20 cellular contexts compared by ENCODE assay signal in genomic region chr11:19187101-19187500, GRCh38. TPM values are rescaled to one million over a fixed set of nuclear protein-coding genes. Genes with fewer than 3 reads are reported as not detected.
DNase-seq lines count a peak whose midpoint lies in the region; ATAC-seq, FAIRE-seq and TF ChIP-seq lines count a peak whose summit lies in the region.
"Had no signal": no experiment of that assay in that cellular context is flagged by ENCODE, and none has a peak within 500 bp of the region (broad histone marks: within the 10 kb centered on the region; RNA-seq: fewer than 3 reads in every experiment).

No MANE protein-coding gene starts in this region.

- no peak for FAIRE-seq in frontal cortex (lab: Jason Lieb, UNC)

- no peak overlapping the region for H3K27ac ChIP-seq in osteoblast (ENCODE audit: low read depth, low read length)
- H3K27ac ChIP-seq: BLaER1, PC-9 had no signal

- CTCF ChIA-PET in activated CD8-positive, alpha-beta memory T cell treated with anti-CD3 and anti-CD28 coated beads, Interleukin-2, amount 10 ng/mL, durations not matched to agents 7 days and 5 days (lab: Charles Lee) = interaction anchor here (1.2 kb wide), 1 partner anchor 72 kb away, joined by 3 read pairs; no protein-coding TSS in a partner anchor

- no peak for TF ChIP-seq CTCF in osteoblast (IDR thresholded peaks at IDR 0.05; ENCODE audit: extremely low read depth, low read depth, low read length)

- no peaks in the 10 kb centered on the region for H3K9me3 Mint-ChIP-seq in activated CD8-positive, alpha-beta memory T cell treated with anti-CD3 and anti-CD28 coated beads, Interleukin-2, amount 10 ng/mL, durations not matched to agents 7 days and 5 days (ENCODE audit: low read depth)
- no peaks in the 10 kb centered on the region for H3K9me3 Mint-ChIP-seq in activated T-helper 2 cell treated with anti-CD3 and anti-CD28 coated beads, Interferon-gamma antibody, Interleukin-2, Interleukin-4, amounts not matched to agents 10 μg/mL and 5 μg/mL and 100 μg/mL, durations not matched to agents 14 hours and 24 hours and 36 hours
- H3K9me3 Mint-ChIP-seq: dendritic cell treated with granulocyte-macrophage colony-stimulating factor and Interleukin-4, amounts not matched to agents 40 ng/mL and 50 ng/mL, for 4 days; GM23338 had no signal

- no peaks in the 10 kb centered on the region for H3K4me1 ChIP-seq in osteoblast (ENCODE audit: insufficient read depth, low read length)
- H3K4me1 ChIP-seq: BLaER1 had no signal

- H3K4me2 ChIP-seq in osteoblast (ENCODE audit: insufficient read depth, low read length) = no peak overlapping the region
- H3K4me2 ChIP-seq: BLaER1, GM23338, PC-9, SK-N-SH had no signal

- H2AFZ ChIP-seq in osteoblast (ENCODE audit: low read length) = no peak overlapping the region
- H2AFZ ChIP-seq: GM23338, PC-9 had no signal

- H3K9me3 ChIP-seq in osteoblast (ENCODE audit: low read depth, low read length) = no peaks in the 10 kb centered on the region
- H3K9me3 ChIP-seq: BLaER1, SK-N-SH had no signal

- H3K79me2 ChIP-seq in osteoblast (ENCODE audit: insufficient read depth, low read length) = no peaks in the 10 kb centered on the region

- DNase-seq in EH (ENCODE audit: low read depth) (peak; percentile 48), MV-4-11 (lab: John Stamatoyannopoulos, UW) (peak; percentile 10), fibroblast of peridontal ligament (ENCODE audit: extremely low read depth) (peak; percentile 36), osteoblast (ENCODE audit: insufficient read length, low spot score, missing footprints) (peak; percentile 79), frontal cortex (ENCODE audit: low spot score in 2 of 2) (no peak)
- DNase-seq in activated CD8-positive, alpha-beta memory T cell treated with anti-CD3 and anti-CD28 coated beads, Interleukin-2, amount 10 ng/mL, durations not matched to agents 7 days and 5 days = no peak
- DNase-seq in activated T-helper 2 cell treated with anti-CD3 and anti-CD28 coated beads, Interferon-gamma antibody, Interleukin-2, Interleukin-4, amounts not matched to agents 10 μg/mL and 5 μg/mL and 100 μg/mL, durations not matched to agents 14 hours and 24 hours and 36 hours (ENCODE audit: low spot score) = no peak
- DNase-seq: activated CD4-positive, alpha-beta T cell treated with anti-CD3 and anti-CD28 coated beads for 1 hour; DMS 273 treated with DMSO at 0.1 percent for 48 hours; erythroblast; GF-D8; PC-9; SK-N-SH; stimulated activated CD4-positive, alpha-beta T cell treated with anti-CD3 and anti-CD28 coated beads, Interleukin-2, amount 100 ng/mL, for 48 hours; T-helper 9 cell had no signal

- H3K27me3 ChIP-seq in osteoblast (ENCODE audit: insufficient read depth, low read length) = no peaks in the 10 kb centered on the region
- H3K27me3 ChIP-seq: BLaER1 had no signal

- no peak overlapping the region for H3K27ac Mint-ChIP-seq in activated CD8-positive, alpha-beta memory T cell treated with anti-CD3 and anti-CD28 coated beads, Interleukin-2, amount 10 ng/mL, durations not matched to agents 7 days and 5 days
- no peak overlapping the region for H3K27ac Mint-ChIP-seq in activated T-helper 2 cell treated with anti-CD3 and anti-CD28 coated beads, Interferon-gamma antibody, Interleukin-2, Interleukin-4, amounts not matched to agents 10 μg/mL and 5 μg/mL and 100 μg/mL, durations not matched to agents 14 hours and 24 hours and 36 hours
- H3K27ac Mint-ChIP-seq: dendritic cell treated with granulocyte-macrophage colony-stimulating factor and Interleukin-4, amounts not matched to agents 40 ng/mL and 50 ng/mL, for 4 days; GM23338 had no signal

- no peaks in the 10 kb centered on the region for H3K36me3 ChIP-seq in osteoblast (ENCODE audit: insufficient read depth, low read length)
- H3K36me3 ChIP-seq: BLaER1 had no signal

- intact Hi-C loops in activated T-helper 2 cell treated with anti-CD3 and anti-CD28 coated beads, Interferon-gamma antibody, Interleukin-2, Interleukin-4, amounts not matched to agents 10 μg/mL and 5 μg/mL and 100 μg/mL, durations not matched to agents 14 hours and 24 hours and 36 hours (cut with micrococcal nuclease) = no loop called here

- H3K27me3 Mint-ChIP-seq in activated CD8-positive, alpha-beta memory T cell treated with anti-CD3 and anti-CD28 coated beads, Interleukin-2, amount 10 ng/mL, durations not matched to agents 7 days and 5 days = no peaks in the 10 kb centered on the region
- no peaks in the 10 kb centered on the region for H3K27me3 Mint-ChIP-seq in activated T-helper 2 cell treated with anti-CD3 and anti-CD28 coated beads, Interferon-gamma antibody, Interleukin-2, Interleukin-4, amounts not matched to agents 10 μg/mL and 5 μg/mL and 100 μg/mL, durations not matched to agents 14 hours and 24 hours and 36 hours (ENCODE audit: low read depth)
- H3K27me3 Mint-ChIP-seq: dendritic cell treated with granulocyte-macrophage colony-stimulating factor and Interleukin-4, amounts not matched to agents 40 ng/mL and 50 ng/mL, for 4 days had no signal

- no peaks in the 10 kb centered on the region for H4K20me1 ChIP-seq in osteoblast (ENCODE audit: insufficient read depth, low read length)
- H4K20me1 ChIP-seq: BLaER1 had no signal

- H3K4me3 ChIP-seq in osteoblast (ENCODE audit: insufficient read depth, low read length) = no peak overlapping the region
- H3K4me3 ChIP-seq: BLaER1, GM23338, PC-9 had no signal

- no peaks in the 10 kb centered on the region for H3K4me1 Mint-ChIP-seq in activated CD8-positive, alpha-beta memory T cell treated with anti-CD3 and anti-CD28 coated beads, Interleukin-2, amount 10 ng/mL, durations not matched to agents 7 days and 5 days
- no peaks in the 10 kb centered on the region for H3K4me1 Mint-ChIP-seq in activated T-helper 2 cell treated with anti-CD3 and anti-CD28 coated beads, Interferon-gamma antibody, Interleukin-2, Interleukin-4, amounts not matched to agents 10 μg/mL and 5 μg/mL and 100 μg/mL, durations not matched to agents 14 hours and 24 hours and 36 hours (ENCODE audit: low read depth)

- ATAC-seq in activated CD8-positive, alpha-beta memory T cell treated with anti-CD3 and anti-CD28 coated beads, Interleukin-2, amount 10 ng/mL, durations not matched to agents 7 days and 5 days = no peak
- ATAC-seq: GM23338 had no signal

- H3K36me3 Mint-ChIP-seq in activated CD8-positive, alpha-beta memory T cell treated with anti-CD3 and anti-CD28 coated beads, Interleukin-2, amount 10 ng/mL, durations not matched to agents 7 days and 5 days = no peaks in the 10 kb centered on the region
- no peaks in the 10 kb centered on the region for H3K36me3 Mint-ChIP-seq in activated T-helper 2 cell treated with anti-CD3 and anti-CD28 coated beads, Interferon-gamma antibody, Interleukin-2, Interleukin-4, amounts not matched to agents 10 μg/mL and 5 μg/mL and 100 μg/mL, durations not matched to agents 14 hours and 24 hours and 36 hours (ENCODE audit: low read depth)

- no peak overlapping the region for H3K4me3 Mint-ChIP-seq in activated CD8-positive, alpha-beta memory T cell treated with anti-CD3 and anti-CD28 coated beads, Interleukin-2, amount 10 ng/mL, durations not matched to agents 7 days and 5 days
- no peak overlapping the region for H3K4me3 Mint-ChIP-seq in activated T-helper 2 cell treated with anti-CD3 and anti-CD28 coated beads, Interferon-gamma antibody, Interleukin-2, Interleukin-4, amounts not matched to agents 10 μg/mL and 5 μg/mL and 100 μg/mL, durations not matched to agents 14 hours and 24 hours and 36 hours (ENCODE audit: low read depth)
- H3K4me3 Mint-ChIP-seq: dendritic cell treated with granulocyte-macrophage colony-stimulating factor and Interleukin-4, amounts not matched to agents 40 ng/mL and 50 ng/mL, for 4 days; GM23338 had no signal

RNA-seq across cellular contexts. Expression of gene CSRP3, which starts 14.7 kb away (rescaled TPM):
- total RNA-seq in osteoblast (not detected in 2 replicates), frontal cortex (not detected)
- not detected for total RNA-seq in activated CD8-positive, alpha-beta memory T cell treated with anti-CD3 and anti-CD28 coated beads, Interleukin-2, amount 10 ng/mL, durations not matched to agents 7 days and 5 days
- total RNA-seq in activated T-helper 2 cell treated with anti-CD3 and anti-CD28 coated beads, Interferon-gamma antibody, Interleukin-2, Interleukin-4, amounts not matched to agents 10 μg/mL and 5 μg/mL and 100 μg/mL, durations not matched to agents 14 hours and 24 hours and 36 hours = not detected in 2 replicates
- total RNA-seq: GM23338, osteocyte, PC-9, temporal lobe had no signal

RNA-seq across cellular contexts. Expression of gene E2F8, which starts 53.6 kb away (rescaled TPM):
- 0.29 and 0.36 TPM in 2 replicates for total RNA-seq in osteoblast
- total RNA-seq in activated CD8-positive, alpha-beta memory T cell treated with anti-CD3 and anti-CD28 coated beads, Interleukin-2, amount 10 ng/mL, durations not matched to agents 7 days and 5 days = 10 to 100 TPM; 32.9 to 46.9 TPM
- total RNA-seq in activated T-helper 2 cell treated with anti-CD3 and anti-CD28 coated beads, Interferon-gamma antibody, Interleukin-2, Interleukin-4, amounts not matched to agents 10 μg/mL and 5 μg/mL and 100 μg/mL, durations not matched to agents 14 hours and 24 hours and 36 hours = 24.0 TPM in 2 replicates
- total RNA-seq in frontal cortex = 0.41 TPM

Comparison
In these comparisons a context has a peak if more than half of its experiments do, and no peak if none do; other contexts are left out.
1. DNase-seq: peak in EH (single experiment), MV-4-11 (single experiment), fibroblast of peridontal ligament (single experiment) and osteoblast (single experiment); none in activated CD8-positive, alpha-beta memory T cell treated with anti-CD3 and anti-CD28 coated beads, Interleukin-2, amount 10 ng/mL, durations not matched to agents 7 days and 5 days (single experiment), activated T-helper 2 cell treated with anti-CD3 and anti-CD28 coated beads, Interferon-gamma antibody, Interleukin-2, Interleukin-4, amounts not matched to agents 10 μg/mL and 5 μg/mL and 100 μg/mL, durations not matched to agents 14 hours and 24 hours and 36 hours (single experiment) and frontal cortex (0 of 2).
2. RNA of gene E2F8, which starts 53.6 kb away (total RNA-seq): 32.9 to 46.9 TPM in activated CD8-positive, alpha-beta memory T cell treated with anti-CD3 and anti-CD28 coated beads, Interleukin-2, amount 10 ng/mL, durations not matched to agents 7 days and 5 days and 24.0 TPM in activated T-helper 2 cell treated with anti-CD3 and anti-CD28 coated beads, Interferon-gamma antibody, Interleukin-2, Interleukin-4, amounts not matched to agents 10 μg/mL and 5 μg/mL and 100 μg/mL, durations not matched to agents 14 hours and 24 hours and 36 hours; 0.41 TPM in frontal cortex (single experiment) and 0.29 to 0.36 TPM in osteoblast; every median in the first group is over 10 times any median in the second.